In the genomic region with DNA sequence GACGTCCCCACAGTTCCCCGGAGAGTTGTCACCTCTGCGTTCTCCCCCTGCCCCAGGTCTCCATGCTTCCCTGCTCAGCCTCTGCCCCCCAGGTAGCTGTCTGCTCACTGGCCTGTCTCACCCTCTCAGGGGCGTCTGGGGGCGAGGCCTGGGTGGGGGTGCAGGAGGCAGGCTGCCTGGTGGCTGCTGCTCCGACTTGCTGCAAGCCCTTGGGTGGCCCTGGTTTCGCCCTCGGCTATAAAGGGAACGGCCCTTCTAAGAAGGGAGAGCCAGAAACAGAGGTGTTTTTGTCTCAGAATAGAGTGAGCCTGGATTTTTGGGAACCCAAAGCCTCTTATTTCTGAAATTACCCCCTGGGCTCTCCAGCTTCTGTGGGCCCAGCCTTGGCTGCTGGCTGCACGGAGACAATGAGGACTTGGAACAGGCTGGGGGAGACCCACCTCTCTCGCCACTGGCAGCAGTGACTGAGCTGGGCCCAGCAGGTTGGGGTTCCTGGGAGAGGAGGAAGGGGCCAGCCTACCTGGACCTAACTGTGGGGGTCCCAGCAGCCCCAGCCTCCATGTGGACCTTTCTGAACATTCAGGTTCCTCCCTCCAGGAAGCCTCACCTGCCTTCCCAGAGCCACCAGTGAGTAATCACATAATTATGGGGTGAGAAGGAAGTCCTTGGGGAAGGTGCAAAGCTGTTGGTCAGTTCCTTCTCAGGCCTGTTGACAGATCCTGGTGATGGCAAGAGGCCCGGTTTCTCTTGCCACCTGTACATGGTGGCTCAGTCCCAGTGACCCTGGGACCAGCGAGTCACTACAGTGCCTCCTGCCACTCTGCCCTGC, we compare ENCODE assay signal across 13 cellular contexts. TPM values are rescaled to one million over a fixed set of nuclear protein-coding genes. Genes with fewer than 3 reads are reported as not detected.
DNase-seq lines count a peak whose midpoint lies in the region; ATAC-seq and TF ChIP-seq lines count a peak whose summit lies in the region.
"Had no signal": no experiment of that assay in that cellular context is flagged by ENCODE, and none has a peak within 500 bp of the region (broad histone marks: within the 10 kb centered on the region; RNA-seq: fewer than 3 reads in every experiment).

No MANE protein-coding gene starts in this region.

- ATAC-seq in HG02870 (IDR thresholded peaks at IDR 0.05; ENCODE audit: unreplicated experiment) (no peak), GM19351 (IDR thresholded peaks at IDR 0.05; ENCODE audit: unreplicated experiment) (no peak), HG02938 (IDR thresholded peaks at IDR 0.05; ENCODE audit: unreplicated experiment) (no peak)

- peaks cover 49% of the 10 kb centered on the region for H3K4me1 ChIP-seq in CD8-positive, alpha-beta memory T cell (ENCODE audit: insufficient read depth, low read length)
- peaks cover 21% of the 10 kb centered on the region for H3K4me1 ChIP-seq in colonic mucosa
- peaks cover 54% of the 10 kb centered on the region for H3K4me1 ChIP-seq in mucosa of stomach (ENCODE audit: control insufficient read depth, insufficient read depth, low read length)
- no peaks in the 10 kb centered on the region for H3K4me1 ChIP-seq in testis

- CTCF ChIA-PET in CD8-positive, alpha-beta memory T cell (lab: Charles Lee), result interaction anchor here (0.7 to 2.1 kb wide), 2 partner anchors 50 to 84 kb away, joined by 3 to 4 read pairs; partner anchors contain the start of gene SPNS3

- H3K4me3 Mint-ChIP-seq in CD8-positive, alpha-beta memory T cell, result peak overlapping the region in 5 of 7 donors; percentile 26 to 60 (median 49)

- DNase-seq in CD8-positive, alpha-beta memory T cell, result no peak
- DNase-seq in LoVo (ENCODE audit: low spot score) (peak; percentile 86), colonic mucosa (peak; percentile 82), testis (no peak)
- DNase-seq: activated effector memory CD4-positive, alpha-beta T cell treated with Interleukin-2 at 50 U/mL for 16 hours; DMS153; NCI-H82; stimulated activated naive CD4-positive, alpha-beta T cell treated with Interleukin-2 at 50 U/mL for 16 hours had no signal

- POLR2A ChIA-PET in CD8-positive, alpha-beta memory T cell (lab: Charles Lee), result no interaction called here

- no peak overlapping the region for H3K4me3 ChIP-seq in CD8-positive, alpha-beta memory T cell (ENCODE audit: low read length)
- H3K4me3 ChIP-seq in colonic mucosa (peak overlapping the region; percentile 19), mucosa of stomach (ENCODE audit: low read length) (peak overlapping the region; percentile 34), testis (no peak overlapping the region)
- H3K4me3 ChIP-seq: skin epidermis had no signal

- H3K27me3 ChIP-seq in CD8-positive, alpha-beta memory T cell (ENCODE audit: insufficient read depth, low read length, poor library complexity, severe bottlenecking), result no peaks in the 10 kb centered on the region
- H3K27me3 ChIP-seq in colonic mucosa (no peaks in the 10 kb centered on the region), mucosa of stomach (ENCODE audit: control insufficient read depth, insufficient read depth, low read length) (no peaks in the 10 kb centered on the region), testis (no peaks in the 10 kb centered on the region)

- H3K9me3 ChIP-seq in CD8-positive, alpha-beta memory T cell (ENCODE audit: low read length), result no peaks in the 10 kb centered on the region
- H3K9me3 ChIP-seq in colonic mucosa (no peaks in the 10 kb centered on the region), mucosa of stomach (ENCODE audit: control insufficient read depth, low read length) (no peaks in the 10 kb centered on the region), testis (no peaks in the 10 kb centered on the region)

- H3K9ac ChIP-seq in colonic mucosa (ENCODE audit: low read depth in 2 of 2, low read length in 2 of 2) (peak overlapping the region; percentile 55 to 85), mucosa of stomach (ENCODE audit: low read length) (peak overlapping the region; percentile 73)

- peaks cover 0 to under 1% of the 10 kb centered on the region in 2 donors for H3K27me3 Mint-ChIP-seq in CD8-positive, alpha-beta memory T cell

- WGBS in testis, 2 donors, result 83 to 86% methylated on average over 11 to 13 of the region's 13 CpGs

- H3K27ac Mint-ChIP-seq in CD8-positive, alpha-beta memory T cell, result peak overlapping the region in 6 of 8 donors; percentile 35 to 90 (median 78)

- no peaks in the 10 kb centered on the region for H3K36me3 ChIP-seq in CD8-positive, alpha-beta memory T cell (ENCODE audit: insufficient read depth, low read length)
- no peaks in the 10 kb centered on the region for H3K36me3 ChIP-seq in colonic mucosa
- H3K36me3 ChIP-seq in mucosa of stomach (ENCODE audit: control insufficient read depth, insufficient read depth, low read length), result no peaks in the 10 kb centered on the region
- H3K36me3 ChIP-seq in testis (ENCODE audit: low read depth, missing control alignments), result no peaks in the 10 kb centered on the region

- H3K36me3 Mint-ChIP-seq in CD8-positive, alpha-beta memory T cell, result peaks cover 0 to 15% (median 0%) of the 10 kb centered on the region in 3 donors

- H3K9me3 Mint-ChIP-seq in CD8-positive, alpha-beta memory T cell, result no peaks in the 10 kb centered on the region

- H3K4me1 Mint-ChIP-seq in CD8-positive, alpha-beta memory T cell, result peaks cover 45 to 76% (median 59%) of the 10 kb centered on the region in 3 donors

- no peak for TF ChIP-seq POLR2A in testis (IDR thresholded peaks at IDR 0.05)

- TF ChIP-seq CTCF in colonic mucosa (IDR thresholded peaks at IDR 0.05) (no peak), testis (IDR thresholded peaks at IDR 0.05) (no peak)

- no peak overlapping the region for H3K27ac ChIP-seq in CD8-positive, alpha-beta memory T cell (ENCODE audit: low read depth, low read length)
- H3K27ac ChIP-seq in colonic mucosa (peak overlapping the region; percentile 93), testis (no peak overlapping the region)

- intact Hi-C loops in colonic mucosa (cut with DNase I) (no loop called here), testis (cut with DNase I; ENCODE audit: low total_unique reads) (no loop called here)

RNA-seq across cellular contexts. Expression of gene SPNS2, which starts 15.5 kb away (rescaled TPM):
- under 1 TPM; 0.49 to 0.50 TPM for total RNA-seq in CD8-positive, alpha-beta memory T cell
- 0.10 TPM for polyA plus RNA-seq in CD8-positive, alpha-beta memory T cell
- total RNA-seq in colonic mucosa, result 10 to 100 TPM; 13.7 to 17.4 TPM
- 1 to 10 TPM; 6.7 to 8.0 TPM for total RNA-seq in testis
- polyA plus RNA-seq in testis (ENCODE audit: insufficient read depth, low read depth, low replicate concordance), result 11.5 TPM

RNA-seq across cellular contexts. Expression of gene SPNS3, which starts 49.5 kb away (rescaled TPM):
- total RNA-seq in CD8-positive, alpha-beta memory T cell, result 1 to 10 TPM; 7.3 to 7.5 TPM
- 10.0 TPM for polyA plus RNA-seq in CD8-positive, alpha-beta memory T cell
- total RNA-seq in colonic mucosa (1 to 10 TPM in 1 of 2 donors, under 1 TPM in 1; 0.90 to 1.0 TPM), testis (1 to 10 TPM in 1 of 2 donors, under 1 TPM in 1; 0.39 to 1.4 TPM)
- 0.75 TPM for polyA plus RNA-seq in testis (ENCODE audit: insufficient read depth, low read depth, low replicate concordance)

Comparison
In these comparisons a context has a peak if more than half of its experiments do, and no peak if none do; other contexts are left out.
1. DNase-seq: peak in LoVo (single experiment) and colonic mucosa (single experiment); none in CD8-positive, alpha-beta memory T cell (0 of 5) and testis (single experiment).
2. H3K4me3 ChIP-seq: peak in colonic mucosa (single experiment) and mucosa of stomach (single experiment); none in CD8-positive, alpha-beta memory T cell (single experiment) and testis (0 of 2).
3. RNA of gene SPNS2, which starts 15.5 kb away (total RNA-seq): 13.7 to 17.4 TPM in colonic mucosa and 6.7 to 8.0 TPM in testis; 0.49 to 0.50 TPM in CD8-positive, alpha-beta memory T cell; every median in the first group is over 4 times any median in the second.